ENCODE assay signal across 9 cellular contexts in genomic region chr6:140462495-140463311, GRCh38.
DNase-seq lines count a peak whose midpoint lies in the region; ATAC-seq, FAIRE-seq and TF ChIP-seq lines count a peak whose summit lies in the region.
"Had no signal": no experiment of that assay in that cellular context is flagged by ENCODE, and none has a peak within 500 bp of the region (broad histone marks: within the 10 kb centered on the region; RNA-seq: fewer than 3 reads in every experiment).

No MANE protein-coding gene starts in this region.

- WGBS in A549 (ENCODE audit: missing lambda C conversion rate), result 18% methylated on average over 2 of the region's 2 CpGs
- 0% methylated on average over 2 of the region's 2 CpGs for WGBS in mammary epithelial cell (ENCODE audit: low coverage, missing lambda C conversion rate)

- H4K20me1 ChIP-seq in mammary epithelial cell (ENCODE audit: insufficient read depth, low read length), result no peaks in the 10 kb centered on the region

- TF ChIP-seq CTCF in A549 (IDR thresholded peaks at IDR 0.05) (no peak), mammary epithelial cell (conservative IDR thresholded peaks at IDR 0.05 in 1 of 2, IDR thresholded peaks at IDR 0.05 in 1 of 2; ENCODE audit: extremely low read depth in 1 of 2, insufficient read depth in 1 of 2, low read depth in 1 of 2, low read length in 2 of 2) (no peak), lower lobe of right lung (IDR thresholded peaks at IDR 0.05) (no peak), WERI-Rb-1 (IDR thresholded peaks at IDR 0.05; ENCODE audit: low read depth, low read length) (no peak)

- no peak for TF ChIP-seq EP300 in A549 (IDR thresholded peaks at IDR 0.05)

- ATAC-seq in A549 (no peak), lower lobe of right lung (peak; percentile 78 to 92), HG03571 (IDR thresholded peaks at IDR 0.05; ENCODE audit: unreplicated experiment) (no peak), HG02610 (IDR thresholded peaks at IDR 0.05; ENCODE audit: unreplicated experiment) (no peak)

- TF ChIP-seq POLR2A in A549 (IDR thresholded peaks at IDR 0.05; ENCODE audit: low read length), result no peak

- H3K4me3 ChIP-seq in A549 (no peak overlapping the region), mammary epithelial cell (replicated peaks in 1 of 3; ENCODE audit: insufficient read depth in 1 of 3, low read depth in 2 of 3, low read length in 3 of 3) (peak overlapping the region in 2 of 3 experiments; percentile 7 to 19), lower lobe of right lung (no peak overlapping the region), WERI-Rb-1 (ENCODE audit: low read depth, low read length) (no peak overlapping the region)

- H3K9me3 ChIP-seq in A549 (no peaks in the 10 kb centered on the region; the same call in 2 of the 3 replicates), mammary epithelial cell (replicated peaks; ENCODE audit: insufficient read depth, low read length) (no peaks in the 10 kb centered on the region), lower lobe of right lung (no peaks in the 10 kb centered on the region), WERI-Rb-1 (ENCODE audit: severe bottlenecking) (no peaks in the 10 kb centered on the region)

- TF ChIP-seq RAD21 in A549 (conservative IDR thresholded peaks at IDR 0.05 in 1 of 2, IDR thresholded peaks at IDR 0.05 in 1 of 2), result 0 out of 5 replicates have a peak, but pooled peaks of 1 of the 2 experiments have one; percentile 11

- H3K4me2 ChIP-seq in A549 (peak overlapping the region; percentile 37; the same call in 2 of the 3 replicates), mammary epithelial cell (ENCODE audit: insufficient read depth, low read depth, low read length) (peak overlapping the region; percentile 75)

- peak overlapping the region; percentile 71 for H2AFZ ChIP-seq in mammary epithelial cell (ENCODE audit: low read depth, low read length)

- H3K9ac ChIP-seq in mammary epithelial cell (ENCODE audit: insufficient read depth, low read length), result no peak overlapping the region

- H3K27me3 ChIP-seq in mammary epithelial cell (ENCODE audit: insufficient read depth, low read length), result no peaks in the 10 kb centered on the region
- H3K27me3 ChIP-seq in lower lobe of right lung (ENCODE audit: low read depth), result no peaks in the 10 kb centered on the region
- H3K27me3 ChIP-seq in WERI-Rb-1 (ENCODE audit: insufficient read depth, low read depth, severe bottlenecking), result no peaks in the 10 kb centered on the region

- intact Hi-C loops in mammary epithelial cell (cut with micrococcal nuclease) (loop anchor here (5.0 kb wide), 1 partner anchor 460 kb away; no protein-coding TSS in a partner anchor), lower lobe of right lung (cut with DNase I) (no loop called here)

- H3K4me1 ChIP-seq in A549 (peaks cover 15% of the 10 kb centered on the region; the same call in 1 of the 3 replicates), mammary epithelial cell (ENCODE audit: insufficient read depth, low read length) (peaks cover 17% of the 10 kb centered on the region), lower lobe of right lung (peaks cover 23% of the 10 kb centered on the region)

- DNase-seq in A549 (ENCODE audit: low read depth in 1 of 2, low spot score in 1 of 2) (no peak), NCI-H1048 (lab: John Stamatoyannopoulos, UW) (peak; percentile 46), mammary epithelial cell (peak; percentile 95), lower lobe of right lung (no peak), WERI-Rb-1 (no peak), glomerular visceral epithelial cell (ENCODE audit: extremely low spot score) (no peak)
- DNase-seq: activated CD4-positive, alpha-beta memory T cell treated with anti-CD3 and anti-CD28 coated beads, Interleukin-2, amount 10 ng/mL, durations not matched to agents 7 days and 5 days had no signal

- FAIRE-seq in A549 (lab: Jason Lieb, UNC), result no peak

- dilution Hi-C loops in mammary epithelial cell (cut with HindIII; ENCODE audit: low sequenced_read_pairs), result no loop called here

- CTCF ChIA-PET in A549 (lab: Yijun Ruan, JAX) (interaction anchor here (0.6 kb wide), 1 partner anchor 74 kb away, joined by 3 read pairs; no protein-coding TSS in a partner anchor), mammary epithelial cell (lab: Charles Lee; ENCODE audit: low non-redundant PET) (no interaction called here)

- H3K27ac ChIP-seq in A549 (peak overlapping the region; percentile 28 to 64; a peak in 3 of 6 replicates), mammary epithelial cell (ENCODE audit: insufficient read depth, low read depth, low read length) (peak overlapping the region; percentile 49), lower lobe of right lung (peak overlapping the region; percentile 63), WERI-Rb-1 (no peak overlapping the region)

- H3K36me3 ChIP-seq in mammary epithelial cell (ENCODE audit: insufficient read depth, low read length), result no peaks in the 10 kb centered on the region
- H3K36me3 ChIP-seq in lower lobe of right lung, result no peaks in the 10 kb centered on the region
- H3K36me3 ChIP-seq in WERI-Rb-1, result no peaks in the 10 kb centered on the region

- POLR2A ChIA-PET in A549 (lab: Yijun Ruan, JAX), result no interaction called here

- in situ Hi-C loops in mammary epithelial cell (cut with MboI; ENCODE audit: low sequenced_read_pairs in 2 of 2), result no loop called here

- no peaks in the 10 kb centered on the region for H3K79me2 ChIP-seq in mammary epithelial cell (ENCODE audit: insufficient read depth, low read length)

- no TSS peak for BruUV-seq in mammary epithelial cell (replicated peaks; lab: Mats Ljungman, UMichigan)

TF ChIP-seq in A549, 52 proteins besides CTCF, POLR2A, EP300 and RAD21:
- TF ChIP-seq EHMT2 (IDR thresholded peaks at IDR 0.05; ENCODE audit: low read depth) (no peak), FOXS1 (CRISPR knock-in tag; IDR thresholded peaks at IDR 0.05) (no peak), NR3C1 (IDR thresholded peaks at IDR 0.05) (no peak), PBX3 (IDR thresholded peaks at IDR 0.05) (no peak), HOXB5 (CRISPR knock-in tag; IDR thresholded peaks at IDR 0.05) (no peak), RFX5 (IDR thresholded peaks at IDR 0.05) (no peak), KDM1A (IDR thresholded peaks at IDR 0.05; ENCODE audit: low read depth) (no peak), HDAC2 (IDR thresholded peaks at IDR 0.05) (no peak), ZSCAN20 (CRISPR knock-in tag; IDR thresholded peaks at IDR 0.05) (no peak)

Comparison
In these comparisons a context has a peak if more than half of its experiments do, and no peak if none do; other contexts are left out.
1. ATAC-seq: peak in lower lobe of right lung (2 of 2); none in A549 (0 of 2), HG03571 (single experiment) and HG02610 (single experiment).
2. DNase-seq: peak in NCI-H1048 (single experiment) and mammary epithelial cell (single experiment); none in A549 (0 of 2), lower lobe of right lung (single experiment), WERI-Rb-1 (single experiment) and glomerular visceral epithelial cell (single experiment).
3. H3K4me3 ChIP-seq: peak in mammary epithelial cell (2 of 3); none in A549 (single experiment), lower lobe of right lung (single experiment) and WERI-Rb-1 (single experiment).